Comparison of ENCODE assay signal across 9 cellular contexts in genomic region chr11:79062814-79063762, GRCh38.
DNase-seq lines count a peak whose midpoint lies in the region; ATAC-seq and TF ChIP-seq lines count a peak whose summit lies in the region.
"Had no signal": no experiment of that assay in that cellular context is flagged by ENCODE, and none has a peak within 500 bp of the region (broad histone marks: within the 10 kb centered on the region; RNA-seq: fewer than 3 reads in every experiment).

No MANE protein-coding gene starts in this region.

- peaks cover 13% of the 10 kb centered on the region for H3K27me3 Mint-ChIP-seq in activated T-cell treated with anti-CD3 and anti-CD28 coated beads, Interleukin-2, amount 50 U/mL, for 72 hours (ENCODE audit: low read depth)

- ATAC-seq in thoracic aorta (ENCODE audit: insufficient number of reproducible peaks, low FRiP score, low read depth), result no peak
- no peak for ATAC-seq in activated T-cell treated with anti-CD3 and anti-CD28 coated beads, Interleukin-2, amount 50 U/mL, for 72 hours (replicated peaks in 1 of 2)

- H2AFZ ChIP-seq in OCI-LY7 (ENCODE audit: low read length), result no peak overlapping the region

- no peaks in the 10 kb centered on the region for H3K36me3 ChIP-seq in OCI-LY7 (ENCODE audit: insufficient read depth, low read length)
- H3K36me3 ChIP-seq in thoracic aorta, result no peaks in the 10 kb centered on the region

- no peak overlapping the region for H3K4me3 Mint-ChIP-seq in activated T-cell treated with anti-CD3 and anti-CD28 coated beads, Interleukin-2, amount 50 U/mL, for 72 hours

- H3K4me1 ChIP-seq in OCI-LY7 (ENCODE audit: insufficient read depth, low read length, poor library complexity, severe bottlenecking), result no peaks in the 10 kb centered on the region
- no peaks in the 10 kb centered on the region for H3K4me1 ChIP-seq in thoracic aorta (ENCODE audit: control insufficient read depth in 1 of 2, low read depth in 2 of 2)

- no TSS peak for BruUV-seq in OCI-LY7 (replicated peaks; lab: Mats Ljungman, UMichigan)

- H3K27me3 ChIP-seq in thoracic aorta (replicated peaks; ENCODE audit: insufficient read depth), result no peaks in the 10 kb centered on the region

- H3K9me3 Mint-ChIP-seq in activated T-cell treated with anti-CD3 and anti-CD28 coated beads, Interleukin-2, amount 50 U/mL, for 72 hours, result no peaks in the 10 kb centered on the region

- CTCF ChIA-PET in OCI-LY7 (lab: Charles Lee; ENCODE audit: unreplicated experiment), result no interaction called here

- no peak overlapping the region for H3K4me2 ChIP-seq in OCI-LY7 (ENCODE audit: low read length)

- H4K20me1 ChIP-seq in OCI-LY7 (ENCODE audit: insufficient read depth, low read length), result no peaks in the 10 kb centered on the region

- no peaks in the 10 kb centered on the region for H3K36me3 Mint-ChIP-seq in activated T-cell treated with anti-CD3 and anti-CD28 coated beads, Interleukin-2, amount 50 U/mL, for 72 hours (ENCODE audit: insufficient read depth in 2 of 2)

- H3K9me3 ChIP-seq in OCI-LY7 (ENCODE audit: low read length) (no peaks in the 10 kb centered on the region), thoracic aorta (no peaks in the 10 kb centered on the region)

- H3K27ac ChIP-seq in OCI-LY7 (ENCODE audit: low read depth, low read length, poor library complexity, severe bottlenecking) (no peak overlapping the region), thoracic aorta (no peak overlapping the region)

- H3K4me1 Mint-ChIP-seq in activated T-cell treated with anti-CD3 and anti-CD28 coated beads, Interleukin-2, amount 50 U/mL, for 72 hours (ENCODE audit: low read depth), result no peaks in the 10 kb centered on the region

- peak; percentile 48 for TF ChIP-seq CTCF in OCI-LY7 (conservative IDR thresholded peaks at IDR 0.05; ENCODE audit: low read length)
- TF ChIP-seq CTCF in foreskin fibroblast (IDR thresholded peaks at IDR 0.05; ENCODE audit: low read depth, low read length), result peak; percentile 60
- peak; percentile 35 for TF ChIP-seq CTCF in thoracic aorta (IDR thresholded peaks at IDR 0.05)

- no peak overlapping the region for H3K27ac Mint-ChIP-seq in activated T-cell treated with anti-CD3 and anti-CD28 coated beads, Interleukin-2, amount 50 U/mL, for 72 hours

- H3K9me2 ChIP-seq in OCI-LY7 (ENCODE audit: insufficient read depth, low read length), result no peaks in the 10 kb centered on the region

- H3K4me3 ChIP-seq in OCI-LY7 (ENCODE audit: low read depth, low read length, poor library complexity, severe bottlenecking) (no peak overlapping the region), foreskin fibroblast (ENCODE audit: low read depth in 1 of 2, low read length in 2 of 2) (no peak overlapping the region), thoracic aorta (no peak overlapping the region)

- POLR2A ChIA-PET in OCI-LY7 (lab: Charles Lee), result no interaction called here

- DNase-seq in NCI-H524 (lab: John Stamatoyannopoulos, UW) (peak; percentile 51 to 77), NCI-H524 treated with DMSO at 0.1 percent for 48 hours (lab: John Stamatoyannopoulos, UW) (no peak), OCI-LY7 (ENCODE audit: low spot score) (no peak), foreskin fibroblast (peak in 1 of 2 donors; percentile 54), thoracic aorta (ENCODE audit: low spot score) (no peak), SW480 (ENCODE audit: low spot score) (no peak), DMS114 treated with DMSO at 0.1 percent for 48 hours (lab: John Stamatoyannopoulos, UW; ENCODE audit: unreplicated experiment) (no peak)
- DNase-seq in activated T-cell treated with anti-CD3 and anti-CD28 coated beads, Interleukin-2, amount 50 U/mL, for 72 hours, result no peak
- DNase-seq: amniotic stem cell had no signal

- intact Hi-C loops in OCI-LY7 (cut with micrococcal nuclease; ENCODE audit: unreplicated experiment), result no loop called here

- H3K79me2 ChIP-seq in OCI-LY7 (ENCODE audit: insufficient read depth, low read depth, low read length), result no peaks in the 10 kb centered on the region

Comparison
In these comparisons a context has a peak if more than half of its experiments do, and no peak if none do; other contexts are left out.
1. DNase-seq: peak in NCI-H524 (2 of 2); none in NCI-H524 treated with DMSO at 0.1 percent for 48 hours (single experiment), OCI-LY7 (single experiment), thoracic aorta (single experiment), activated T-cell treated with anti-CD3 and anti-CD28 coated beads, Interleukin-2, amount 50 U/mL, for 72 hours (0 of 2), SW480 (single experiment) and DMS114 treated with DMSO at 0.1 percent for 48 hours (single experiment).
2. Peak in every context shown above with its lines, with median percentiles within 50 percentile points of each other: CTCF ChIP-seq.